In the genomic region with DNA sequence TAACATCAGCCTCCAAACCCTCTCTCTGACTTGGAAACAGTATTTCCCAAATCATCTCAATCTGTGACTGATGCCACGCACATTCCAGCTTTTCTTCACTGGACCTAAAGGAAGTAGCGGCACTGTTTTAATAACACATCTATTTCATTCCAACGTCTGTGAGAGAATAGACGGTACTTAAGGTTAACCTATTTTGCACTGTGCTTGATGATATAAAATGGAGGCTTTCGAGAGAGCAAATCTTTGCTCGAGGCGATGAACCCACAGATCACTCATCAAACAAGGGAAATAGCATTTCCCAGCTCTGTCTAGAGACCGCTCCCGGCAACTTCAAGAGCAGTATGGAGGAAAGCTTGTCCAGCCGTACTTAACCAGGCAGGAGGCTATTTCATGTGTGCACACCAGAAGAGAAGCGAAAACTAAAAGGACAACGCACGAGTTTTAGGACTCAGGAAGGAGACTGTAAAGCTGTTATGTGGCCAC, we compare ENCODE assay signal across 8 cellular contexts. TPM values are rescaled to one million over a fixed set of nuclear protein-coding genes. Genes with fewer than 3 reads are reported as not detected.
DNase-seq lines count a peak whose midpoint lies in the region; ATAC-seq and TF ChIP-seq lines count a peak whose summit lies in the region.

No MANE protein-coding gene starts in this region.

- H3K9me3 Mint-ChIP-seq in CD4-positive, alpha-beta memory T cell = peaks cover 0 to 5% (median 0%) of the 10 kb centered on the region in 8 donors
- no peaks in the 10 kb centered on the region for H3K9me3 Mint-ChIP-seq in activated CD8-positive, alpha-beta T cell treated with anti-CD3 and anti-CD28 coated beads, Interleukin-2, amount 10 ng/mL, durations not matched to agents 7 days and 5 days (ENCODE audit: insufficient read depth)
- H3K9me3 Mint-ChIP-seq in glutamatergic neuron (ENCODE audit: unreplicated experiment) = peaks cover 10% of the 10 kb centered on the region

- H3K36me3 Mint-ChIP-seq in CD4-positive, alpha-beta memory T cell = peaks cover 0 to 19% of the 10 kb centered on the region in 2 donors
- peaks cover 4% of the 10 kb centered on the region for H3K36me3 Mint-ChIP-seq in activated CD8-positive, alpha-beta T cell treated with anti-CD3 and anti-CD28 coated beads, Interleukin-2, amount 10 ng/mL, durations not matched to agents 7 days and 5 days (ENCODE audit: low read depth)
- no peaks in the 10 kb centered on the region for H3K36me3 Mint-ChIP-seq in glutamatergic neuron (ENCODE audit: unreplicated experiment)

- no peaks in the 10 kb centered on the region for H3K27me3 Mint-ChIP-seq in CD4-positive, alpha-beta memory T cell
- no peaks in the 10 kb centered on the region for H3K27me3 Mint-ChIP-seq in activated CD8-positive, alpha-beta T cell treated with anti-CD3 and anti-CD28 coated beads, Interleukin-2, amount 10 ng/mL, durations not matched to agents 7 days and 5 days (ENCODE audit: low read depth)
- H3K27me3 Mint-ChIP-seq in glutamatergic neuron (ENCODE audit: unreplicated experiment) = peaks cover 4% of the 10 kb centered on the region

- ATAC-seq in activated CD8-positive, alpha-beta T cell treated with anti-CD3 and anti-CD28 coated beads, Interleukin-2, amount 10 ng/mL, durations not matched to agents 7 days and 5 days = no peak
- ATAC-seq in HG02852 (IDR thresholded peaks at IDR 0.05; ENCODE audit: unreplicated experiment) = no peak

- peak overlapping the region; percentile 58 to 74 for H3K4me3 ChIP-seq in CD4-positive, alpha-beta memory T cell (ENCODE audit: low read length in 2 of 2)
- H3K4me3 ChIP-seq in HUES48 (ENCODE audit: low read depth, low read length) (peak overlapping the region; percentile 42), rectal smooth muscle tissue (ENCODE audit: low read length) (peak overlapping the region; percentile 56)

- CTCF ChIA-PET in CD4-positive, alpha-beta memory T cell (lab: Charles Lee; ENCODE audit: partially characterized antibody) = interaction anchor here (1.1 to 20.0 kb wide), 5 partner anchors 10 to 285 kb away, joined by 3 to 315 read pairs (median 87); no protein-coding TSS in a partner anchor
- CTCF ChIA-PET in activated CD8-positive, alpha-beta T cell treated with anti-CD3 and anti-CD28 coated beads, Interleukin-2, amount 10 ng/mL, durations not matched to agents 7 days and 5 days (lab: Charles Lee) = interaction anchor here (0.6 to 11.8 kb wide), 8 partner anchors 27 to 284 kb away, joined by 3 to 232 read pairs (median 6); no protein-coding TSS in a partner anchor

- peak in 2 of 5 donors; percentile 8 to 17 for DNase-seq in CD4-positive, alpha-beta memory T cell
- DNase-seq in activated CD8-positive, alpha-beta T cell treated with anti-CD3 and anti-CD28 coated beads, Interleukin-2, amount 10 ng/mL, durations not matched to agents 7 days and 5 days = peak; percentile 23
- DNase-seq in glutamatergic neuron (no peak), NCI-H1105 (lab: John Stamatoyannopoulos, UW) (no peak), ureter (ENCODE audit: low spot score) (no peak)

- POLR2A ChIA-PET in CD4-positive, alpha-beta memory T cell (lab: Charles Lee; ENCODE audit: partially characterized antibody) = interaction anchor here (0.5 to 8.7 kb wide), 10 partner anchors 17 to 1017 kb away, joined by 3 to 263 read pairs (median 8); a partner anchor contains a TSS
- POLR2A ChIA-PET in activated CD8-positive, alpha-beta T cell treated with anti-CD3 and anti-CD28 coated beads, Interleukin-2, amount 10 ng/mL, durations not matched to agents 7 days and 5 days (lab: Charles Lee) = no interaction called here

- H3K27ac ChIP-seq in CD4-positive, alpha-beta memory T cell (ENCODE audit: low read depth, low read length) = peak overlapping the region; percentile 53
- H3K27ac ChIP-seq in HUES48 (ENCODE audit: low read depth, low read length) (peak overlapping the region; percentile 9), rectal smooth muscle tissue (ENCODE audit: low read depth, low read length) (peak overlapping the region; percentile 70)

- no peaks in the 10 kb centered on the region for H3K9me3 ChIP-seq in CD4-positive, alpha-beta memory T cell (ENCODE audit: control insufficient read depth in 1 of 2, low read length in 2 of 2)
- H3K9me3 ChIP-seq in HUES48 (ENCODE audit: control insufficient read depth, insufficient read depth, low read length) = no peaks in the 10 kb centered on the region

- peak overlapping the region; percentile 39 to 95 (median 91) for H3K27ac Mint-ChIP-seq in CD4-positive, alpha-beta memory T cell
- H3K27ac Mint-ChIP-seq in activated CD8-positive, alpha-beta T cell treated with anti-CD3 and anti-CD28 coated beads, Interleukin-2, amount 10 ng/mL, durations not matched to agents 7 days and 5 days = peak overlapping the region; percentile 81
- H3K27ac Mint-ChIP-seq in glutamatergic neuron (ENCODE audit: unreplicated experiment) = peak overlapping the region; percentile 84

- TF ChIP-seq CTCF in glutamatergic neuron (IDR thresholded peaks at IDR 0.05; ENCODE audit: partially characterized antibody, unreplicated experiment) = no peak

- H3K36me3 ChIP-seq in CD4-positive, alpha-beta memory T cell (ENCODE audit: insufficient read depth, low read length) = no peaks in the 10 kb centered on the region
- H3K36me3 ChIP-seq in HUES48 (ENCODE audit: control insufficient read depth, insufficient read depth, low read length) (no peaks in the 10 kb centered on the region), rectal smooth muscle tissue (ENCODE audit: control insufficient read depth, insufficient read depth, low read length) (no peaks in the 10 kb centered on the region)

- peak overlapping the region; percentile 88 to 99 (median 96) for H3K4me3 Mint-ChIP-seq in CD4-positive, alpha-beta memory T cell
- peak overlapping the region; percentile 86 for H3K4me3 Mint-ChIP-seq in activated CD8-positive, alpha-beta T cell treated with anti-CD3 and anti-CD28 coated beads, Interleukin-2, amount 10 ng/mL, durations not matched to agents 7 days and 5 days
- peak overlapping the region; percentile 93 for H3K4me3 Mint-ChIP-seq in glutamatergic neuron (ENCODE audit: unreplicated experiment)

- intact Hi-C loops in CD4-positive, alpha-beta memory T cell (cut with micrococcal nuclease) = loop anchor here (5.0 to 10.0 kb wide), 2 partner anchors 75 to 727 kb away; no protein-coding TSS in a partner anchor

- peaks cover 27 to 62% (median 39%) of the 10 kb centered on the region in 4 donors for H3K4me1 Mint-ChIP-seq in CD4-positive, alpha-beta memory T cell
- H3K4me1 Mint-ChIP-seq in activated CD8-positive, alpha-beta T cell treated with anti-CD3 and anti-CD28 coated beads, Interleukin-2, amount 10 ng/mL, durations not matched to agents 7 days and 5 days (ENCODE audit: low read depth) = peaks cover 31% of the 10 kb centered on the region
- peaks cover 16% of the 10 kb centered on the region for H3K4me1 Mint-ChIP-seq in glutamatergic neuron (ENCODE audit: low read depth, unreplicated experiment)

- H3K9ac ChIP-seq in HUES48 (ENCODE audit: low read depth, low read length) (no peak overlapping the region; the same call in 1 of the 2 replicates), rectal smooth muscle tissue (ENCODE audit: low read length) (no peak overlapping the region)

- no peaks in the 10 kb centered on the region for H3K27me3 ChIP-seq in CD4-positive, alpha-beta memory T cell (ENCODE audit: insufficient read depth, low read length)
- H3K27me3 ChIP-seq in HUES48 (ENCODE audit: control insufficient read depth, insufficient read depth, low read length) = no peaks in the 10 kb centered on the region
- H3K27me3 ChIP-seq in rectal smooth muscle tissue (ENCODE audit: control insufficient read depth, insufficient read depth, low read length) = no peaks in the 10 kb centered on the region

- H3K4me1 ChIP-seq in CD4-positive, alpha-beta memory T cell (ENCODE audit: insufficient read depth, low read length) = peaks cover 54% of the 10 kb centered on the region
- H3K4me1 ChIP-seq in HUES48 (ENCODE audit: control insufficient read depth, insufficient read depth, low read length) = peaks cover 56% of the 10 kb centered on the region
- H3K4me1 ChIP-seq in rectal smooth muscle tissue (ENCODE audit: control insufficient read depth, insufficient read depth, low read length) = peaks cover 11% of the 10 kb centered on the region

RNA-seq across cellular contexts. Expression of a gene that starts 2.9 kb away (rescaled TPM):
- total RNA-seq in CD4-positive, alpha-beta memory T cell = 10 to 100 TPM; 45.7 to 47.0 TPM
- polyA plus RNA-seq in CD4-positive, alpha-beta memory T cell = 10 to 100 TPM; 46.1 to 47.4 TPM
- total RNA-seq in activated CD8-positive, alpha-beta T cell treated with anti-CD3 and anti-CD28 coated beads, Interleukin-2, amount 10 ng/mL, durations not matched to agents 7 days and 5 days = 1 to 10 TPM; 7.3 to 8.4 TPM
- total RNA-seq in glutamatergic neuron (ENCODE audit: unreplicated experiment) = 21.3 TPM
- 31.4 TPM for total RNA-seq in ureter

Comparison
In these comparisons a context has a peak if more than half of its experiments do, and no peak if none do; other contexts are left out.
1. H3K27ac ChIP-seq: peak in every context shown above with its lines; median percentile 70 in rectal smooth muscle tissue; 53 in CD4-positive, alpha-beta memory T cell; 9 in HUES48.